In genomic region chr7:117090820-117091219, GRCh38 we compare ENCODE assay signal across 22 cellular contexts.
DNase-seq lines count a peak whose midpoint lies in the region; ATAC-seq lines count a peak whose summit lies in the region.
"Had no signal": no experiment of that assay in that cellular context is flagged by ENCODE, and none has a peak within 500 bp of the region (broad histone marks: within the 10 kb centered on the region; RNA-seq: fewer than 3 reads in every experiment).

No MANE protein-coding gene starts in this region.

- no peak overlapping the region for H3K27ac ChIP-seq in mesendoderm (ENCODE audit: low read depth, low read length)
- H3K27ac ChIP-seq: SK-N-MC, tibial artery had no signal

- no peak overlapping the region for H3K9ac ChIP-seq in mesendoderm (ENCODE audit: low read length)

- DNase-seq in DMS 273 treated with DMSO at 0.1 percent for 48 hours (lab: John Stamatoyannopoulos, UW) = peak; percentile 71
- peak; percentile 64 for DNase-seq in G401 (ENCODE audit: low spot score)
- DNase-seq in T-helper 17 cell = no peak
- DNase-seq in left kidney (ENCODE audit: low read depth, low spot score) = peak; percentile 73
- no peak for DNase-seq in mesendoderm
- DNase-seq in T-helper 9 cell = no peak
- no peak for DNase-seq in pons (ENCODE audit: low spot score)
- DNase-seq: activated CD4-positive, CD25-positive, alpha-beta regulatory T cell treated with anti-CD3 and anti-CD28 coated beads, Interleukin-2, amount 50 U/mL, for 72 hours; activated naive CD4-positive, alpha-beta T cell treated with anti-CD3 and anti-CD28 coated beads, Interleukin-2, amount 10 ng/mL, durations not matched to agents 7 days and 5 days; activated T-cell treated with anti-CD3 and anti-CD28 coated beads, Interleukin-2, amount 50 U/mL, for 48 hours; aorta; CD8-positive, alpha-beta memory T cell; endodermal cell; mucosa of descending colon; NCI-H1436; stimulated activated CD4-positive, alpha-beta T cell treated with anti-CD3 and anti-CD28 coated beads, Interleukin-4, amount 100 ng/mL, for 1 hour; stimulated activated naive CD8-positive, alpha-beta T cell treated with anti-CD3 and anti-CD28 coated beads, Interleukin-15, Interleukin-2, amounts not matched to agents 100 U/mL and 50 U/mL, for 24 hours; T1000; tibial artery had no signal

- no peak overlapping the region for H2BK5ac ChIP-seq in mesendoderm (ENCODE audit: low read length)

- H3K18ac ChIP-seq in mesendoderm (ENCODE audit: low read length) = no peak overlapping the region

- no peak overlapping the region for H3K56ac ChIP-seq in mesendoderm (ENCODE audit: low read length)

- no peaks in the 10 kb centered on the region for H3K9me3 ChIP-seq in T-helper 17 cell (ENCODE audit: control insufficient read depth, low read length, poor library complexity, severe bottlenecking)
- H3K9me3 ChIP-seq: mucosa of descending colon, tibial artery had no signal

- H3K4me3 ChIP-seq in mesendoderm (ENCODE audit: low read length) = no peak overlapping the region
- H3K4me3 ChIP-seq: mucosa of descending colon, SK-N-MC, tibial artery had no signal

- in situ Hi-C loops in G401 (cut with HindIII; ENCODE audit: low sequenced_read_pairs) = no loop called here

- no CpG with 5 or more reads among the region's 4 CpGs for WGBS in mesendoderm (ENCODE audit: extremely low coverage, insufficient coverage, low lambda C conversion rate)

- no peak overlapping the region for H2BK120ac ChIP-seq in mesendoderm (ENCODE audit: low read depth, low read length)

- H3K4me1 ChIP-seq in mesendoderm (ENCODE audit: control insufficient read depth, low read depth, low read length) = no peaks in the 10 kb centered on the region

- H3K4ac ChIP-seq in mesendoderm (ENCODE audit: low read depth, low read length) = no peak overlapping the region

- H3K27me3 ChIP-seq in mesendoderm (ENCODE audit: insufficient read depth, low read length, poor library complexity) = no peaks in the 10 kb centered on the region
- H3K27me3 ChIP-seq: tibial artery had no signal

- H4K5ac ChIP-seq in mesendoderm (ENCODE audit: low read length) = no peak overlapping the region

- H3K4me1 Mint-ChIP-seq in T-helper 17 cell = peaks cover 22% of the 10 kb centered on the region
- H3K4me1 Mint-ChIP-seq: endodermal cell had no signal

- no peak overlapping the region for H3K4me2 ChIP-seq in mesendoderm (ENCODE audit: low read length)

- no peak for ATAC-seq in T-helper 17 cell
- ATAC-seq: left lobe of liver; mucosa of descending colon; stimulated activated naive CD8-positive, alpha-beta T cell treated with anti-CD3 and anti-CD28 coated beads, Interleukin-15, Interleukin-2, amounts not matched to agents 100 U/mL and 50 U/mL, for 24 hours had no signal

- no peaks in the 10 kb centered on the region for H3K79me1 ChIP-seq in mesendoderm (ENCODE audit: low read length)

- H3K27ac Mint-ChIP-seq in T-helper 17 cell = peak overlapping the region; percentile 8
- H3K27ac Mint-ChIP-seq: activated naive CD4-positive, alpha-beta T cell treated with anti-CD3 and anti-CD28 coated beads, Interleukin-2, amount 10 ng/mL, durations not matched to agents 7 days and 5 days had no signal

- H2BK15ac ChIP-seq in mesendoderm (replicated peaks; ENCODE audit: low read depth) = no peak overlapping the region

- no peak overlapping the region for H3K23ac ChIP-seq in mesendoderm (ENCODE audit: low read length)

- H3K4me3 Mint-ChIP-seq in T-helper 17 cell = no peak overlapping the region
- H3K4me3 Mint-ChIP-seq: activated naive CD4-positive, alpha-beta T cell treated with anti-CD3 and anti-CD28 coated beads, Interleukin-2, amount 10 ng/mL, durations not matched to agents 7 days and 5 days; CD8-positive, alpha-beta memory T cell; endodermal cell; neural crest cell had no signal

- H3K36me3 Mint-ChIP-seq in T-helper 17 cell (ENCODE audit: low read depth) = no peaks in the 10 kb centered on the region
- H3K36me3 Mint-ChIP-seq: activated naive CD4-positive, alpha-beta T cell treated with anti-CD3 and anti-CD28 coated beads, Interleukin-2, amount 10 ng/mL, durations not matched to agents 7 days and 5 days; CD8-positive, alpha-beta memory T cell had no signal

- no peak overlapping the region for H2AK5ac ChIP-seq in mesendoderm (ENCODE audit: low read length)

- no peaks in the 10 kb centered on the region for H3K36me3 ChIP-seq in mesendoderm (ENCODE audit: control insufficient read depth, insufficient read depth, low read length)
- H3K36me3 ChIP-seq: tibial artery had no signal

- H4K8ac ChIP-seq in mesendoderm (ENCODE audit: low read depth, low read length) = no peak overlapping the region

- H3K27me3 Mint-ChIP-seq in T-helper 17 cell = no peaks in the 10 kb centered on the region
- H3K27me3 Mint-ChIP-seq: CD8-positive, alpha-beta memory T cell had no signal

- H3K79me2 ChIP-seq in mesendoderm (ENCODE audit: control insufficient read depth, insufficient read depth, low read length) = no peaks in the 10 kb centered on the region

Comparison
In these comparisons a context has a peak if more than half of its experiments do, and no peak if none do; other contexts are left out.
1. DNase-seq: peak in DMS 273 treated with DMSO at 0.1 percent for 48 hours (single experiment), G401 (single experiment) and left kidney (single experiment); none in T-helper 17 cell (0 of 3), mesendoderm (single experiment), T-helper 9 cell (single experiment) and pons (single experiment).